In genomic region chr9:136787690-136788400, GRCh38 we compare ENCODE assay signal across 8 cellular contexts.
DNase-seq lines count a peak whose midpoint lies in the region; ATAC-seq and TF ChIP-seq lines count a peak whose summit lies in the region.

No MANE protein-coding gene starts in this region.

- CTCF ChIA-PET in GM10248 (lab: Yijun Ruan, JAX) = interaction anchor here (0.9 to 4.9 kb wide), 13 partner anchors 10 to 280 kb away, joined by 3 to 41 read pairs (median 5); partner anchors contain the start of genes AJM1, CLIC3, LCN8 and RABL6

- in situ Hi-C loops in astrocyte of the spinal cord (cut with HindIII; ENCODE audit: low sequenced_read_pairs) = no loop called here

- TF ChIP-seq CTCF in GM10248 (IDR thresholded peaks at IDR 0.05; ENCODE audit: control extremely low read depth, extremely low read depth, low read depth, missing control alignments) (peak; percentile 86), astrocyte of the spinal cord (IDR thresholded peaks at IDR 0.05; ENCODE audit: low read depth, low read length) (peak; percentile 74)

- DNase-seq in GM10248 (ENCODE audit: extremely low spot score) (peak; percentile 69), NCI-H1105 treated with DMSO at 0.1 percent for 48 hours (lab: John Stamatoyannopoulos, UW) (peak; percentile 69), T-helper 22 cell (ENCODE audit: low read depth) (peak; percentile 39), astrocyte of the spinal cord (ENCODE audit: low read depth, low spot score) (peak; percentile 55), islet precursor cell (peak; percentile 84)
- DNase-seq in stimulated activated CD4-positive, alpha-beta T cell treated with anti-CD3 and anti-CD28 coated beads, Interleukin-1b, Interleukin-23, amount 100 ng/mL, for 48 hours = peak; percentile 73

- POLR2A ChIA-PET in GM10248 (lab: Yijun Ruan, JAX) = no interaction called here

- no peak overlapping the region for H3K4me3 ChIP-seq in astrocyte of the spinal cord (ENCODE audit: low read depth, low read length)

- no peak for ATAC-seq in HG03565 (IDR thresholded peaks at IDR 0.05; ENCODE audit: unreplicated experiment)
- no peak for ATAC-seq in HG03342 (IDR thresholded peaks at IDR 0.05; ENCODE audit: unreplicated experiment)
